ENCODE assay signal across 21 cellular contexts in genomic region chr4:66055999-66056398, GRCh38.
"Had no signal": no experiment of that assay in that cellular context is flagged by ENCODE, and none has a peak within 500 bp of the region (broad histone marks: within the 10 kb centered on the region; RNA-seq: fewer than 3 reads in every experiment).

No MANE protein-coding gene starts in this region.

- H3K27ac Mint-ChIP-seq: IgD-negative memory B cell had no signal

- H3K27me3 Mint-ChIP-seq: IgD-negative memory B cell had no signal

- H3K4me1 ChIP-seq: SJSA1 had no signal

- FAIRE-seq: RCC 7860 had no signal

- H3K4me3 Mint-ChIP-seq: IgD-negative memory B cell had no signal

- H3K36me3 Mint-ChIP-seq: IgD-negative memory B cell had no signal

- DNase-seq: KBM-7, MG63, NCI-H1092, NCI-H1105 treated with DMSO at 0.1 percent for 48 hours, NCI-H1417 treated with DMSO at 0.1 percent for 48 hours, NCI-H146, NCI-H1694 treated with DMSO at 0.1 percent for 48 hours, NCI-H1930, NCI-H2081, NCI-H2107, NCI-H2227 treated with DMSO at 0.1 percent for 48 hours, NCI-H524, NCI-H526 treated with DMSO at 0.1 percent for 48 hours, NCI-H774, Right ventricle myocardium superior, RPMI8226, SIG-M5 had no signal

- H3K4me1 Mint-ChIP-seq: IgD-negative memory B cell had no signal

- H3K27ac ChIP-seq: SJSA1, SK-N-MC had no signal

- H3K36me3 ChIP-seq: MG63, SJSA1 had no signal

- H3K27me3 ChIP-seq: MG63, SJSA1 had no signal

- H3K9me3 ChIP-seq: MG63, SJSA1 had no signal

- H3K4me3 ChIP-seq: MG63, SJSA1, SK-N-MC had no signal
